8 cellular contexts compared by ENCODE assay signal in genomic region chr19:34733826-34734600, GRCh38. TPM values are rescaled to one million over a fixed set of nuclear protein-coding genes. Genes with fewer than 3 reads are reported as not detected.
A peak's percentile ranks its signal among the peaks of the same experiment; 100 is the strongest.
DNase-seq lines count a peak whose midpoint lies in the region; ATAC-seq, FAIRE-seq and TF ChIP-seq lines count a peak whose summit lies in the region.

Gene ZNF181 (plus strand): TSS chr19:34734243. CDS start chr19:34735038, 795 bp downstream.

- peak within 1 kb of the TSS; percentile 99 to 100 for H3K27ac ChIP-seq in right atrium auricular region

- H3K27me3 ChIP-seq in right atrium auricular region: no peaks in the 10 kb centered on the region

- peak; percentile 88 for DNase-seq in GM13976 (ENCODE audit: low spot score)
- peak; percentile 61 for DNase-seq in NCI-H1436 treated with DMSO at 0.1 percent for 48 hours (lab: John Stamatoyannopoulos, UW)
- peak; percentile 50 to 86 (median 66) for DNase-seq in T-helper 1 cell
- DNase-seq in amygdala (lab: John Stamatoyannopoulos, UW): peak; percentile 49 to 97 (median 88)
- DNase-seq in right atrium auricular region (ENCODE audit: low spot score): peak; percentile 94
- peak; percentile 64 for DNase-seq in pulmonary artery endothelial cell (ENCODE audit: low read depth, low spot score)
- peak; percentile 93 for DNase-seq in urothelium cell line (ENCODE audit: low spot score)

- H3K36me3 ChIP-seq in right atrium auricular region: peaks cover 14% of the 10 kb centered on the region

- H3K9me3 ChIP-seq in right atrium auricular region: peaks cover 0 to 1% of the 10 kb centered on the region in 2 donors

- peak; percentile 75 for FAIRE-seq in urothelium cell line (lab: Jason Lieb, UNC)

- in situ Hi-C loops in GM13976 (cut with MboI; ENCODE audit: low sequenced_read_pairs, unreplicated experiment): no loop called here

- no peak for TF ChIP-seq CTCF in GM13976 (IDR thresholded peaks at IDR 0.05; ENCODE audit: borderline replicate concordance, control extremely low read depth, extremely low read depth, insufficient read depth, missing control alignments)
- TF ChIP-seq CTCF in right atrium auricular region (IDR thresholded peaks at IDR 0.05): peak in 1 of 2 donors; percentile 22

- peak; percentile 89 for ATAC-seq in HG02852 (IDR thresholded peaks at IDR 0.05; ENCODE audit: unreplicated experiment)

- peaks cover 0 to 36% of the 10 kb centered on the region in 2 donors for H3K4me1 ChIP-seq in right atrium auricular region

- H3K4me3 ChIP-seq in right atrium auricular region: peak within 1 kb of the TSS; percentile 83 to 86

RNA-seq across cellular contexts. Expression of gene ZNF181, which starts in this region (rescaled TPM):
- total RNA-seq in right atrium auricular region (10 to 100 TPM; 20.1 to 50.1 TPM), pulmonary artery endothelial cell (9.1 and 15.9 TPM in 2 replicates)

Comparison
In these comparisons a context has a peak if more than half of its experiments do, and no peak if none do; other contexts are left out.
1. Peak in every context shown above with its lines: DNase-seq, ATAC-seq, H3K4me3 ChIP-seq and H3K27ac ChIP-seq.